ENCODE assay signal across 33 cellular contexts in genomic region chr12:113515082-113515856, GRCh38. TPM values are rescaled to one million over a fixed set of nuclear protein-coding genes. Genes with fewer than 3 reads are reported as not detected.
DNase-seq lines count a peak whose midpoint lies in the region; ATAC-seq, FAIRE-seq and TF ChIP-seq lines count a peak whose summit lies in the region.
"Had no signal": no experiment of that assay in that cellular context is flagged by ENCODE, and none has a peak within 500 bp of the region (broad histone marks: within the 10 kb centered on the region; RNA-seq: fewer than 3 reads in every experiment).

No MANE protein-coding gene starts in this region.

- no peaks in the 10 kb centered on the region for H3K36me3 Mint-ChIP-seq in CD4-positive, alpha-beta memory T cell
- H3K36me3 Mint-ChIP-seq: activated naive CD8-positive, alpha-beta T cell; natural killer cell treated with Interleukin-12 subunit alpha and Interleukin-12 subunit beta and Interleukin-15 and Interleukin-18, amount 100 ng/mL, for 72 hours; stimulated activated memory B cell treated with anti-CD40 and anti-IgM and Interleukin-4, amounts not matched to agents 10 μg/mL and 1 μg/mL and 100 μg/mL, for 72 hours had no signal

- H3K27me3 Mint-ChIP-seq in CD4-positive, alpha-beta memory T cell, result peaks cover 34 to 57% of the 10 kb centered on the region in 2 donors

- peaks cover 0 to 14% (median 1%) of the 10 kb centered on the region in 8 donors for H3K9me3 Mint-ChIP-seq in CD4-positive, alpha-beta memory T cell
- H3K9me3 Mint-ChIP-seq: activated T-helper 17 cell treated with anti-CD3 and anti-CD28 coated beads, Interleukin-2, amount 50 U/mL, for 72 hours; natural killer cell treated with Interleukin-12 subunit alpha and Interleukin-12 subunit beta and Interleukin-15 and Interleukin-18, amount 100 ng/mL, for 72 hours; stimulated activated memory B cell treated with anti-CD40 and anti-IgM and Interleukin-4, amounts not matched to agents 10 μg/mL and 1 μg/mL and 100 μg/mL, for 72 hours; T-helper 2 cell treated with Interferon-gamma antibody and Interleukin-4, amounts not matched to agents 5 μg/mL and 100 μg/mL, for 36 hours had no signal

- peak in 1 of 2 experiments; percentile 39; a peak in 2 of 6 replicates for ATAC-seq in A549
- ATAC-seq in GM19035 (IDR thresholded peaks at IDR 0.05; ENCODE audit: unreplicated experiment), result no peak
- ATAC-seq: activated T-helper 17 cell treated with anti-CD3 and anti-CD28 coated beads, Interleukin-2, amount 50 U/mL, for 72 hours; heart left ventricle; natural killer cell treated with Interleukin-12 subunit alpha and Interleukin-12 subunit beta and Interleukin-15 and Interleukin-18, amount 100 ng/mL, for 72 hours; pancreas; right cardiac atrium; stimulated activated memory B cell treated with anti-CD40 and anti-IgM and Interleukin-4, amounts not matched to agents 10 μg/mL and 1 μg/mL and 100 μg/mL, for 72 hours had no signal

- TF ChIP-seq EP300 in A549 (IDR thresholded peaks at IDR 0.05), result no peak

- H3K4me3 ChIP-seq in A549 (no peak overlapping the region), HUES6 (ENCODE audit: low read depth, low read length) (peak overlapping the region; percentile 55), SK-N-MC (peak overlapping the region; percentile 52), iPS-18a (ENCODE audit: low read length) (peak overlapping the region; percentile 53), dorsolateral prefrontal cortex (no peak overlapping the region)
- H3K4me3 ChIP-seq in CD4-positive, alpha-beta memory T cell (ENCODE audit: low read length in 2 of 2), result no peak overlapping the region
- H3K4me3 ChIP-seq: heart left ventricle, pancreas, spleen, vagina had no signal

- H3K27ac Mint-ChIP-seq in CD4-positive, alpha-beta memory T cell, result no peak overlapping the region
- H3K27ac Mint-ChIP-seq: activated naive CD8-positive, alpha-beta T cell; activated T-helper 17 cell treated with anti-CD3 and anti-CD28 coated beads, Interleukin-2, amount 50 U/mL, for 72 hours; natural killer cell treated with Interleukin-12 subunit alpha and Interleukin-12 subunit beta and Interleukin-15 and Interleukin-18, amount 100 ng/mL, for 72 hours; stimulated activated memory B cell treated with anti-CD40 and anti-IgM and Interleukin-4, amounts not matched to agents 10 μg/mL and 1 μg/mL and 100 μg/mL, for 72 hours; T-helper 2 cell treated with Interferon-gamma antibody and Interleukin-4, amounts not matched to agents 5 μg/mL and 100 μg/mL, for 36 hours had no signal

- no peak for TF ChIP-seq RAD21 in A549 (conservative IDR thresholded peaks at IDR 0.05 in 1 of 2, IDR thresholded peaks at IDR 0.05 in 1 of 2)

- no peak for TF ChIP-seq POLR2A in A549 (IDR thresholded peaks at IDR 0.05; ENCODE audit: low read length)

- peak overlapping the region; percentile 26; the same call in 1 of the 3 replicates for H3K4me2 ChIP-seq in A549
- H3K4me2 ChIP-seq: SK-N-SH had no signal

- no peak for FAIRE-seq in A549 (lab: Jason Lieb, UNC)
- FAIRE-seq in urothelium cell line (lab: Jason Lieb, UNC), result no peak
- FAIRE-seq: astrocyte, islet of Langerhans, pancreas had no signal

- H3K4me3 Mint-ChIP-seq in CD4-positive, alpha-beta memory T cell, result peak overlapping the region in 2 of 8 donors; percentile 56
- H3K4me3 Mint-ChIP-seq: activated naive CD8-positive, alpha-beta T cell; activated T-helper 17 cell treated with anti-CD3 and anti-CD28 coated beads, Interleukin-2, amount 50 U/mL, for 72 hours; natural killer cell treated with Interleukin-12 subunit alpha and Interleukin-12 subunit beta and Interleukin-15 and Interleukin-18, amount 100 ng/mL, for 72 hours; stimulated activated memory B cell treated with anti-CD40 and anti-IgM and Interleukin-4, amounts not matched to agents 10 μg/mL and 1 μg/mL and 100 μg/mL, for 72 hours; T-helper 2 cell treated with Interferon-gamma antibody and Interleukin-4, amounts not matched to agents 5 μg/mL and 100 μg/mL, for 36 hours had no signal

- DNase-seq in A549 (ENCODE audit: low read depth in 1 of 2, low spot score in 1 of 2) (no peak), SK-N-MC (ENCODE audit: low read depth, low spot score) (no peak), dorsolateral prefrontal cortex (no peak), urothelium cell line (ENCODE audit: low spot score) (no peak)
- DNase-seq in CD4-positive, alpha-beta memory T cell, result no peak
- DNase-seq: activated CD8-positive, alpha-beta memory T cell treated with anti-CD3 and anti-CD28 coated beads, Interleukin-2, amount 50 U/mL, for 4 hours; COR-L47; DMS79 treated with DMSO at 0.1 percent for 48 hours; heart left ventricle; NCI-H1048; NCI-H2029 treated with DMSO at 0.1 percent for 48 hours; pancreas; right cardiac atrium; SK-N-SH; spleen; stimulated activated CD4-positive, alpha-beta T cell treated with anti-CD3 and anti-CD28 coated beads, Interleukin-4, amount 100 ng/mL, for 1 hour had no signal

- no peak for TF ChIP-seq CTCF in A549 (IDR thresholded peaks at IDR 0.05)
- TF ChIP-seq CTCF in dorsolateral prefrontal cortex (IDR thresholded peaks at IDR 0.05 in 54 of 56, conservative IDR thresholded peaks at IDR 0.05 in 2 of 56; ENCODE audit: low read depth in 1 of 56, partially characterized antibody in 56 of 56), result no peak

- 20% methylated on average over 31 of the region's 31 CpGs for WGBS in A549 (ENCODE audit: missing lambda C conversion rate)

- H3K36me3 ChIP-seq in HUES6 (ENCODE audit: control insufficient read depth, insufficient read depth, low read length), result no peaks in the 10 kb centered on the region
- H3K36me3 ChIP-seq in SK-N-MC (ENCODE audit: insufficient read depth, low read length), result no peaks in the 10 kb centered on the region
- H3K36me3 ChIP-seq in iPS-18a (ENCODE audit: control insufficient read depth, low read depth, low read length), result no peaks in the 10 kb centered on the region
- H3K36me3 ChIP-seq in CD4-positive, alpha-beta memory T cell (ENCODE audit: insufficient read depth, low read length), result no peaks in the 10 kb centered on the region
- H3K36me3 ChIP-seq: heart left ventricle, pancreas, spleen, vagina had no signal

- H3K27me3 ChIP-seq in HUES6 (ENCODE audit: control insufficient read depth, insufficient read depth, low read length), result peaks cover 92% of the 10 kb centered on the region
- H3K27me3 ChIP-seq in iPS-18a (ENCODE audit: control insufficient read depth, insufficient read depth, low read length), result peaks cover 69% of the 10 kb centered on the region
- peaks cover 0 to 97% (median 82%) of the 10 kb centered on the region in 45 donors for H3K27me3 ChIP-seq in dorsolateral prefrontal cortex
- H3K27me3 ChIP-seq in CD4-positive, alpha-beta memory T cell (ENCODE audit: insufficient read depth, low read length), result peaks cover 6% of the 10 kb centered on the region
- H3K27me3 ChIP-seq: vagina had no signal

- POLR2A ChIA-PET in A549 (lab: Yijun Ruan, JAX), result no interaction called here
- POLR2A ChIA-PET in CD4-positive, alpha-beta memory T cell (lab: Charles Lee; ENCODE audit: partially characterized antibody), result no interaction called here

- intact Hi-C loops in dorsolateral prefrontal cortex (cut with DNase I), result no loop called here
- intact Hi-C loops in CD4-positive, alpha-beta memory T cell (cut with micrococcal nuclease), result no loop called here

- H3K4me1 ChIP-seq in A549, result no peaks in the 10 kb centered on the region
- H3K4me1 ChIP-seq in HUES6 (ENCODE audit: control insufficient read depth, insufficient read depth, low read length), result peaks cover 21% of the 10 kb centered on the region
- peaks cover 23% of the 10 kb centered on the region for H3K4me1 ChIP-seq in iPS-18a (ENCODE audit: control insufficient read depth, low read depth, low read length)
- H3K4me1 ChIP-seq in CD4-positive, alpha-beta memory T cell (ENCODE audit: insufficient read depth, low read length), result no peaks in the 10 kb centered on the region
- H3K4me1 ChIP-seq: pancreas, vagina had no signal

- H3K4me1 Mint-ChIP-seq in CD4-positive, alpha-beta memory T cell, result peaks cover 0 to 8% (median 2%) of the 10 kb centered on the region in 4 donors
- H3K4me1 Mint-ChIP-seq: activated T-helper 17 cell treated with anti-CD3 and anti-CD28 coated beads, Interleukin-2, amount 50 U/mL, for 72 hours had no signal

- H3K9me3 ChIP-seq in A549, result no peaks in the 10 kb centered on the region; the same call in 1 of the 3 replicates
- H3K9me3 ChIP-seq in HUES6 (ENCODE audit: control insufficient read depth, insufficient read depth, low read depth, low read length), result peaks cover 6% of the 10 kb centered on the region; the same call in 1 of the 2 replicates
- no peaks in the 10 kb centered on the region for H3K9me3 ChIP-seq in SK-N-MC (ENCODE audit: low read depth, low read length)
- H3K9me3 ChIP-seq in iPS-18a (ENCODE audit: control insufficient read depth, low read depth, low read length), result no peaks in the 10 kb centered on the region
- H3K9me3 ChIP-seq in CD4-positive, alpha-beta memory T cell (ENCODE audit: control insufficient read depth in 1 of 2, low read length in 2 of 2), result no peaks in the 10 kb centered on the region
- H3K9me3 ChIP-seq: pancreas, SK-N-SH, vagina had no signal

- CTCF ChIA-PET in A549 (lab: Yijun Ruan, JAX), result interaction anchor here (0.9 kb wide), 1 partner anchor 35 kb away, joined by 3 read pairs; no protein-coding TSS in a partner anchor
- CTCF ChIA-PET in CD4-positive, alpha-beta memory T cell (lab: Charles Lee; ENCODE audit: partially characterized antibody), result no interaction called here

- H3K27ac ChIP-seq in A549 (no peak overlapping the region), HUES6 (ENCODE audit: low read depth, low read length) (no peak overlapping the region), SK-N-MC (no peak overlapping the region), iPS-18a (ENCODE audit: low read length) (no peak overlapping the region), dorsolateral prefrontal cortex (no peak overlapping the region)
- H3K27ac ChIP-seq in CD4-positive, alpha-beta memory T cell (ENCODE audit: low read depth, low read length), result no peak overlapping the region
- H3K27ac ChIP-seq: heart left ventricle, pancreas, RWPE1, spleen, vagina, VCaP had no signal

- H3K9ac ChIP-seq in HUES6 (ENCODE audit: low read length) (no peak overlapping the region), SK-N-MC (ENCODE audit: insufficient read length) (no peak overlapping the region), iPS-18a (ENCODE audit: low read length) (peak overlapping the region; percentile 5)
- H3K9ac ChIP-seq: SK-N-SH had no signal

RNA-seq across cellular contexts. Expression of gene LHX5, which starts 43.6 kb away (rescaled TPM):
- polyA plus RNA-seq in A549 (2011; rRNA removed) (not detected in 2 replicates), A549 (2017; fragmentation: RNase III; extraction: RNeasy Plus Mini Kit Qiagen cat#74134 plus additional on column Dnase treatment) (not detected in 3 replicates)
- not detected in 2 replicates for polyA plus RNA-seq in A549 (2012; cell fraction: cytosol; rRNA removed)
- polyA plus RNA-seq in A549 (2012; cell fraction: nucleus; rRNA removed), result 0.01 TPM in 1 of 2 replicates, not detected in the other
- polyA minus RNA-seq in A549 (2011; rRNA and poly(A)+ RNA removed), result not detected in 2 replicates
- total RNA-seq in dorsolateral prefrontal cortex, result not detected
- not detected for total RNA-seq in CD4-positive, alpha-beta memory T cell
- polyA plus RNA-seq in CD4-positive, alpha-beta memory T cell, result not detected
- total RNA-seq: A673; activated T-helper 17 cell treated with anti-CD3 and anti-CD28 coated beads, Interleukin-2, amount 50 U/mL, for 72 hours; dermis microvascular lymphatic vessel endothelial cell; heart left ventricle; liver; natural killer cell treated with Interleukin-12 subunit alpha and Interleukin-12 subunit beta and Interleukin-15 and Interleukin-18, amount 100 ng/mL, for 72 hours; pancreas; right cardiac atrium; spleen; vagina had no signal
- polyA plus RNA-seq: BJ, heart left ventricle, liver, pancreas, right cardiac atrium, SK-N-SH, spleen had no signal

Comparison
In these comparisons a context has a peak if more than half of its experiments do, and no peak if none do; other contexts are left out.
1. H3K4me3 ChIP-seq: peak in HUES6 (single experiment), SK-N-MC (single experiment) and iPS-18a (single experiment); none in A549 (single experiment), dorsolateral prefrontal cortex (0 of 59) and CD4-positive, alpha-beta memory T cell (0 of 2).